8 cellular contexts compared by ENCODE assay signal in the genomic region with DNA sequence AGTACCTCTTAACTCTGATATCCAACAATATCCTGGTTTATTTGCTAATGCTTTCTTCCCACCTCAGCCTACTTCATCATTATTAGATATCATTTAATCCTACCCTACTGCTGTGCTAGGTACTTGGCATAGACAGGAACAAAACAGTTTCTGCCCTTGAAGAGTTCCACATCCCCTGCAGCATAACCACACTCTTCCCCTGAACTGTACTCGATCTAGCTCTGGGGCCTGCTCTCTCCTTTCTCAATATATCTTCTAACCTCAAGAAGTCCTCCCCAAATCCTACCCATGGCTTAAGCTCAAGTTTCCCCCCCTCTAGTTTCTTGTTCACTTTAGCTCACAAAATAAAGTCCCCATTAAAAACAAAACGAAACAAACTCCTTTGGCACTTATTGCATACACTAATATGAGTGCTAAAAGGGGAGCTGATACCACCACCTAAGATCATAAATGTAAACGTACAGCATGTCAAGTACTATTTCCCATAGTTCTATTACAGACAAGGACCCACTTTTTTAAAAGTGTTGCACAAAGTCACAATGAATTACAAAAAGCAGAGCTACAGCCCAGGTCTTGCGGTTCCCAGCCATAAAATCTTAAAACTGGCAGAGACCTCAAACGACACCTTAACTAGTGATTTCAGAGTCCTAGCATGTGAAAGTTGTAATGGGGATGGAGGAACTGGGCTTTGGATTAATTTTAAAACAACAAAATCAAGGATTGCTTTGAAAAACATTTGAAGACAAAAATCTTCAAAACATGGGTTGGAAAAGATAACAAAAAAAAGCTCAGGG.
DNase-seq lines count a peak whose midpoint lies in the region; ATAC-seq, FAIRE-seq and TF ChIP-seq lines count a peak whose summit lies in the region.

No MANE protein-coding gene starts in this region.

- H3K27ac ChIP-seq in duodenal mucosa (ENCODE audit: low read depth, low read length) (no peak overlapping the region), gastrocnemius medialis (peak overlapping the region; percentile 88 to 100 (median 96))

- peak overlapping the region; percentile 46; the same call in 1 of the 2 replicates for H3K4me3 ChIP-seq in GM08714 (ENCODE audit: low read length)
- H3K4me3 ChIP-seq in NB4 (ENCODE audit: low read depth, low read length), result peak overlapping the region; percentile 50
- H3K4me3 ChIP-seq in duodenal mucosa (ENCODE audit: low read depth in 1 of 2, low read length in 2 of 2), result peak overlapping the region; percentile 56 to 71
- peak overlapping the region; percentile 38 to 72 (median 54) for H3K4me3 ChIP-seq in gastrocnemius medialis

- in situ Hi-C loops in gastrocnemius medialis (cut with MboI; ENCODE audit: low sequenced_read_pairs in 4 of 4), result no loop called here

- intact Hi-C loops in gastrocnemius medialis (cut with DNase I; ENCODE audit: low total_unique reads) (loop anchor here (2.0 to 10.0 kb wide), 4 partner anchors 24 to 1070 kb away; a partner anchor contains a TSS), sciatic nerve (cut with DNase I) (no loop called here)

- TF ChIP-seq CTCF in NB4 (IDR thresholded peaks at IDR 0.05; ENCODE audit: low read depth, low read length), result no peak
- TF ChIP-seq CTCF in gastrocnemius medialis (IDR thresholded peaks at IDR 0.05 in 4 of 5, conservative IDR thresholded peaks at IDR 0.05 in 1 of 5), result no peak

- H3K9me3 ChIP-seq in duodenal mucosa (ENCODE audit: control insufficient read depth in 1 of 2, low read length in 2 of 2) (no peaks in the 10 kb centered on the region), gastrocnemius medialis (no peaks in the 10 kb centered on the region)

- peaks cover 15 to 22% of the 10 kb centered on the region in 2 donors for H3K4me1 ChIP-seq in duodenal mucosa (ENCODE audit: control insufficient read depth in 1 of 2, insufficient read depth in 2 of 2, low read length in 2 of 2)
- H3K4me1 ChIP-seq in gastrocnemius medialis, result peaks cover 23 to 31% of the 10 kb centered on the region in 2 donors

- FAIRE-seq in GM12891 (lab: Jason Lieb, UNC), result no peak

- TF ChIP-seq POLR2A in NB4 (IDR thresholded peaks at IDR 0.05; ENCODE audit: extremely low read depth, insufficient read length), result peak; percentile 18
- TF ChIP-seq POLR2A in gastrocnemius medialis (IDR thresholded peaks at IDR 0.05), result no peak
- no peak for TF ChIP-seq POLR2A in GM12891 (IDR thresholded peaks at IDR 0.05; ENCODE audit: low read depth, low read length)

- no peak for ATAC-seq in gastrocnemius medialis
- ATAC-seq in sciatic nerve, result no peak
- ATAC-seq in GM21515 (IDR thresholded peaks at IDR 0.05; ENCODE audit: unreplicated experiment), result no peak

- peak overlapping the region in 1 of 2 donors; percentile 38 for H3K9ac ChIP-seq in duodenal mucosa (ENCODE audit: low read depth in 1 of 2, low read length in 2 of 2)

- H3K27me3 ChIP-seq in duodenal mucosa (ENCODE audit: control insufficient read depth in 1 of 2, insufficient read depth in 2 of 2, low read length in 2 of 2) (no peaks in the 10 kb centered on the region), gastrocnemius medialis (no peaks in the 10 kb centered on the region)

- H3K36me3 ChIP-seq in duodenal mucosa (ENCODE audit: control insufficient read depth in 1 of 2, insufficient read depth in 2 of 2, low read length in 2 of 2) (no peaks in the 10 kb centered on the region), gastrocnemius medialis (no peaks in the 10 kb centered on the region)

- DNase-seq in NB4 (ENCODE audit: low read depth) (peak; percentile 82), gastrocnemius medialis (no peak), sciatic nerve (ENCODE audit: low spot score) (no peak), HCEC 1CT (no peak), GM12891 (ENCODE audit: insufficient read length, low spot score) (no peak)

TF ChIP-seq in GM12891, 5 proteins besides CTCF, POLR2A, EP300 and RAD21:
- TF ChIP-seq TAF1 (IDR thresholded peaks at IDR 0.05; ENCODE audit: low read depth, low read length) (no peak), PAX5 (IDR thresholded peaks at IDR 0.05; ENCODE audit: insufficient read depth, low read length, severe bottlenecking) (no peak), POLR2AphosphoS5 (IDR thresholded peaks at IDR 0.05; ENCODE audit: low read depth, low read length) (no peak), POU2F2 (IDR thresholded peaks at IDR 0.05; ENCODE audit: low read depth, low read length) (no peak), SPI1 (IDR thresholded peaks at IDR 0.05; ENCODE audit: low read depth, low read length) (no peak)
